In genomic region chr3:194906970-194907629, GRCh38 we compare ENCODE assay signal across 17 cellular contexts.
DNase-seq lines count a peak whose midpoint lies in the region; ATAC-seq, FAIRE-seq and TF ChIP-seq lines count a peak whose summit lies in the region.
"Had no signal": no experiment of that assay in that cellular context is flagged by ENCODE, and none has a peak within 500 bp of the region (broad histone marks: within the 10 kb centered on the region; RNA-seq: fewer than 3 reads in every experiment).

No MANE protein-coding gene starts in this region.

- H3K79me2 ChIP-seq in DND-41 (ENCODE audit: insufficient read depth, low read length) = no peaks in the 10 kb centered on the region

- no peak overlapping the region for H3K4me3 ChIP-seq in A673 (ENCODE audit: low read depth, low read length, poor library complexity, severe bottlenecking)
- no peak overlapping the region for H3K4me3 ChIP-seq in DND-41 (ENCODE audit: low read depth in 1 of 2, low read length in 2 of 2)
- H3K4me3 ChIP-seq: esophagus squamous epithelium, right lobe of liver had no signal

- intact Hi-C loops in A673 (cut with micrococcal nuclease; ENCODE audit: unreplicated experiment) = no loop called here

- no peaks in the 10 kb centered on the region for H3K4me1 ChIP-seq in A673 (ENCODE audit: insufficient read depth, low read length, poor library complexity, severe bottlenecking)
- H3K4me1 ChIP-seq in DND-41 (ENCODE audit: insufficient read depth, low read length) = no peaks in the 10 kb centered on the region

- H3K9me3 ChIP-seq in A673 (ENCODE audit: low read depth, low read length, poor library complexity, severe bottlenecking) (peaks cover 9% of the 10 kb centered on the region), DND-41 (ENCODE audit: insufficient read depth, low read length, severe bottlenecking) (no peaks in the 10 kb centered on the region)
- H3K9me3 ChIP-seq: esophagus squamous epithelium, right lobe of liver had no signal

- H3K27me3 ChIP-seq in A673 (replicated peaks; ENCODE audit: insufficient read depth, low read depth, low read length, poor library complexity) (no peaks in the 10 kb centered on the region), DND-41 (ENCODE audit: insufficient read depth, low read length, poor library complexity) (peaks cover 5% of the 10 kb centered on the region)
- H3K27me3 ChIP-seq: brain microvascular endothelial cell, esophagus squamous epithelium, right lobe of liver had no signal

- H2AFZ ChIP-seq in DND-41 (ENCODE audit: low read depth, low read length) = no peak overlapping the region

- TF ChIP-seq CTCF in A673 (conservative IDR thresholded peaks at IDR 0.05; ENCODE audit: low read depth, low read length) (no peak), DND-41 (IDR thresholded peaks at IDR 0.05; ENCODE audit: borderline replicate concordance, extremely low read depth, low read length, poor library complexity, severe bottlenecking) (no peak)

- H3K4me2 ChIP-seq in DND-41 (ENCODE audit: insufficient read depth, low read length) = no peak overlapping the region

- no peak overlapping the region for H3K9ac ChIP-seq in DND-41 (ENCODE audit: low read depth, low read length)

- no peak for FAIRE-seq in urothelium cell line (lab: Jason Lieb, UNC)

- H3K27ac ChIP-seq in A673 (ENCODE audit: low read depth, low read length, poor library complexity, severe bottlenecking) (no peak overlapping the region), DND-41 (ENCODE audit: low read length) (no peak overlapping the region)
- H3K27ac ChIP-seq: brain microvascular endothelial cell, right lobe of liver had no signal

- H3K36me3 ChIP-seq in A673 (ENCODE audit: insufficient read depth, low read length, poor library complexity, severe bottlenecking) (no peaks in the 10 kb centered on the region), DND-41 (ENCODE audit: insufficient read depth, low read length) (no peaks in the 10 kb centered on the region)
- H3K36me3 ChIP-seq: brain microvascular endothelial cell, esophagus squamous epithelium, right lobe of liver had no signal

- ATAC-seq in DND-41 (ENCODE audit: insufficient read depth, low read depth) (peak; percentile 29; the same call in 1 of the 3 replicates), GM21515 (IDR thresholded peaks at IDR 0.05; ENCODE audit: unreplicated experiment) (no peak)
- ATAC-seq: activated CD4-positive, CD25-positive, alpha-beta regulatory T cell treated with anti-CD3 and anti-CD28 coated beads, Interleukin-2, amount 50 U/mL, for 24 hours had no signal

- H4K20me1 ChIP-seq in DND-41 (ENCODE audit: insufficient read depth, low read length) = no peaks in the 10 kb centered on the region

- POLR2A ChIA-PET in A673 (lab: Charles Lee; ENCODE audit: low non-redundant PET) = no interaction called here

- BruUV-seq in A673 (replicated peaks; lab: Mats Ljungman, UMichigan) = no TSS peak

- CTCF ChIA-PET in A673 (lab: Charles Lee) = no interaction called here

- DNase-seq in A673 (ENCODE audit: low spot score) (peak; percentile 36), DND-41 (no peak), RPMI7951 (ENCODE audit: low read depth) (peak; percentile 78), islet precursor cell (peak; percentile 94), urothelium cell line (ENCODE audit: low spot score) (no peak)
- no peak for DNase-seq in stimulated activated CD4-positive, alpha-beta T cell treated with anti-CD3 and anti-CD28 coated beads, Interleukin-1b, Interleukin-23, amount 100 ng/mL, for 48 hours
- no peak for DNase-seq in stimulated activated CD4-positive, alpha-beta T cell treated with anti-CD3 and anti-CD28 coated beads, Interleukin-12 subunit alpha, Interleukin-12 subunit beta, amount 100 ng/mL, for 4 hours
- DNase-seq: activated CD8-positive, alpha-beta memory T cell treated with anti-CD3 and anti-CD28 coated beads, Interleukin-2, amount 50 U/mL, for 4 hours; activated effector memory CD4-positive, alpha-beta T cell treated with Interleukin-2 at 50 U/mL for 16 hours; brain microvascular endothelial cell; esophagus squamous epithelium; NCI-H146; NCI-H748 treated with DMSO at 0.1 percent for 48 hours; right lobe of liver; SW 1271 had no signal

Comparison
In these comparisons a context has a peak if more than half of its experiments do, and no peak if none do; other contexts are left out.
1. DNase-seq: peak in A673 (single experiment), RPMI7951 (single experiment) and islet precursor cell (single experiment); none in DND-41 (single experiment), urothelium cell line (single experiment), stimulated activated CD4-positive, alpha-beta T cell treated with anti-CD3 and anti-CD28 coated beads, Interleukin-1b, Interleukin-23, amount 100 ng/mL, for 48 hours (single experiment) and stimulated activated CD4-positive, alpha-beta T cell treated with anti-CD3 and anti-CD28 coated beads, Interleukin-12 subunit alpha, Interleukin-12 subunit beta, amount 100 ng/mL, for 4 hours (single experiment).